ENCODE assay signal across 8 cellular contexts in genomic region chr13:99431927-99432636, GRCh38.
DNase-seq lines count a peak whose midpoint lies in the region; ATAC-seq and TF ChIP-seq lines count a peak whose summit lies in the region.

No MANE protein-coding gene starts in this region.

- ATAC-seq in GM21717 (IDR thresholded peaks at IDR 0.05; ENCODE audit: unreplicated experiment), result peak; percentile 24

- DNase-seq in GM12865 (ENCODE audit: low read depth), result peak; percentile 92
- DNase-seq in MV-4-11 (lab: John Stamatoyannopoulos, UW), result peak; percentile 60
- DNase-seq in epithelial cell of proximal tubule (ENCODE audit: low read depth), result no peak
- no peak for DNase-seq in NCI-H1436 treated with DMSO at 0.1 percent for 48 hours (lab: John Stamatoyannopoulos, UW)
- DNase-seq in stimulated activated naive CD4-positive, alpha-beta T cell treated with Interleukin-2 at 50 U/mL for 16 hours (lab: John Stamatoyannopoulos, UW), result no peak
- no peak for DNase-seq in endothelial cell (ENCODE audit: low spot score)
- DNase-seq in mesenteric fat pad (ENCODE audit: low spot score), result no peak

- H3K27ac Mint-ChIP-seq in endothelial cell (ENCODE audit: unreplicated experiment), result no peak overlapping the region

- no peaks in the 10 kb centered on the region for H3K36me3 Mint-ChIP-seq in endothelial cell (ENCODE audit: low read depth, unreplicated experiment)

- H3K4me3 Mint-ChIP-seq in endothelial cell (ENCODE audit: unreplicated experiment), result no peak overlapping the region

- peaks cover 20% of the 10 kb centered on the region for H3K4me1 Mint-ChIP-seq in endothelial cell (ENCODE audit: unreplicated experiment)

- no peaks in the 10 kb centered on the region for H3K9me3 Mint-ChIP-seq in endothelial cell (ENCODE audit: unreplicated experiment)

- H3K27me3 Mint-ChIP-seq in endothelial cell (ENCODE audit: unreplicated experiment), result peaks cover 8% of the 10 kb centered on the region

- peak overlapping the region; percentile 72 for H3K4me3 ChIP-seq in GM12865 (ENCODE audit: low read depth, low read length)
- peak overlapping the region; percentile 32 for H3K4me3 ChIP-seq in epithelial cell of proximal tubule (ENCODE audit: low read depth, low read length)

- TF ChIP-seq CTCF in GM12865 (IDR thresholded peaks at IDR 0.05; ENCODE audit: insufficient read depth, low read depth, low read length, missing control alignments) (no peak), epithelial cell of proximal tubule (conservative IDR thresholded peaks at IDR 0.05; ENCODE audit: low read depth, low read length) (no peak), endothelial cell (IDR thresholded peaks at IDR 0.05; ENCODE audit: unreplicated experiment) (no peak)

Comparison
In these comparisons a context has a peak if more than half of its experiments do, and no peak if none do; other contexts are left out.
1. DNase-seq: peak in GM12865 (single experiment) and MV-4-11 (single experiment); none in epithelial cell of proximal tubule (single experiment), NCI-H1436 treated with DMSO at 0.1 percent for 48 hours (single experiment), stimulated activated naive CD4-positive, alpha-beta T cell treated with Interleukin-2 at 50 U/mL for 16 hours (single experiment), endothelial cell (single experiment) and mesenteric fat pad (single experiment).